1 cellular context compared by ENCODE assay signal in genomic region chr10:11170993-11171416, GRCh38.
A peak's percentile ranks its signal among the peaks of the same experiment; 100 is the strongest.
TF ChIP-seq lines count a peak whose summit lies in the region.

No MANE protein-coding gene starts in this region.

TF ChIP-seq in GM12878, 131 proteins besides CTCF, POLR2A, EP300 and RAD21 (continued from another document):
- TF ChIP-seq TBL1XR1 (IDR thresholded peaks at IDR 0.05; ENCODE audit: low read depth, low read length) = 0 out of 2 replicates have a peak, but pooled peaks have one; percentile 23
- TF ChIP-seq IKZF2 (IDR thresholded peaks at IDR 0.05) = peak in 1 of 2 experiments; percentile 48; a peak in 3 of 4 replicates
- TF ChIP-seq SIN3A (IDR thresholded peaks at IDR 0.05; ENCODE audit: low read depth, low read length) = no peak
- TF ChIP-seq POLR2AphosphoS5 (IDR thresholded peaks at IDR 0.05; ENCODE audit: low read length) = peak; percentile 29; the same call in 1 of the 2 replicates
- no peak for TF ChIP-seq MYC (IDR thresholded peaks at IDR 0.05; ENCODE audit: insufficient read depth, insufficient read length, insufficient replicate concordance, low read length, severe bottlenecking)
- TF ChIP-seq, protein P1, sequence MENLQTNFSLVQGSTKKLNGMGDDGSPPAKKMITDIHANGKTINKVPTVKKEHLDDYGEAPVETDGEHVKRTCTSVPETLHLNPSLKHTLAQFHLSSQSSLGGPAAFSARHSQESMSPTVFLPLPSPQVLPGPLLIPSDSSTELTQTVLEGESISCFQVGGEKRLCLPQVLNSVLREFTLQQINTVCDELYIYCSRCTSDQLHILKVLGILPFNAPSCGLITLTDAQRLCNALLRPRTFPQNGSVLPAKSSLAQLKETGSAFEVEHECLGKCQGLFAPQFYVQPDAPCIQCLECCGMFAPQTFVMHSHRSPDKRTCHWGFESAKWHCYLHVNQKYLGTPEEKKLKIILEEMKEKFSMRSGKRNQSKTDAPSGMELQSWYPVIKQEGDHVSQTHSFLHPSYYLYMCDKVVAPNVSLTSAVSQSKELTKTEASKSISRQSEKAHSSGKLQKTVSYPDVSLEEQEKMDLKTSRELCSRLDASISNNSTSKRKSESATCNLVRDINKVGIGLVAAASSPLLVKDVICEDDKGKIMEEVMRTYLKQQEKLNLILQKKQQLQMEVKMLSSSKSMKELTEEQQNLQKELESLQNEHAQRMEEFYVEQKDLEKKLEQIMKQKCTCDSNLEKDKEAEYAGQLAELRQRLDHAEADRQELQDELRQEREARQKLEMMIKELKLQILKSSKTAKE (IDR thresholded peaks at IDR 0.05; ENCODE audit: low read depth, poor library complexity, severe bottlenecking) = no peak
- TF ChIP-seq REST (IDR thresholded peaks at IDR 0.05; ENCODE audit: low read depth, low read length) = no peak
- TF ChIP-seq EED (IDR thresholded peaks at IDR 0.05; ENCODE audit: low read depth) = peak; percentile 28; the same call in 1 of the 2 replicates
- TF ChIP-seq DPF2 (IDR thresholded peaks at IDR 0.05) = peak; percentile 57
- peak in 1 of 2 experiments; percentile 62; a peak in 1 of 4 replicates for TF ChIP-seq BHLHE40 (IDR thresholded peaks at IDR 0.05; ENCODE audit: borderline replicate concordance in 1 of 2, low read depth in 2 of 2, low read length in 1 of 2)
- TF ChIP-seq ZNF384 (IDR thresholded peaks at IDR 0.05; ENCODE audit: borderline replicate concordance, low read depth, low read length) = no peak
- TF ChIP-seq, protein P2, sequence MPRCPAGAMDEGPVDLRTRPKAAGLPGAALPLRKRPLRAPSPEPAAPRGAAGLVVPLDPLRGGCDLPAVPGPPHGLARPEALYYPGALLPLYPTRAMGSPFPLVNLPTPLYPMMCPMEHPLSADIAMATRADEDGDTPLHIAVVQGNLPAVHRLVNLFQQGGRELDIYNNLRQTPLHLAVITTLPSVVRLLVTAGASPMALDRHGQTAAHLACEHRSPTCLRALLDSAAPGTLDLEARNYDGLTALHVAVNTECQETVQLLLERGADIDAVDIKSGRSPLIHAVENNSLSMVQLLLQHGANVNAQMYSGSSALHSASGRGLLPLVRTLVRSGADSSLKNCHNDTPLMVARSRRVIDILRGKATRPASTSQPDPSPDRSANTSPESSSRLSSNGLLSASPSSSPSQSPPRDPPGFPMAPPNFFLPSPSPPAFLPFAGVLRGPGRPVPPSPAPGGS (IDR thresholded peaks at IDR 0.05; ENCODE audit: borderline replicate concordance, insufficient read depth, low read depth, low read length, poor library complexity, severe bottlenecking) = no peak
- no peak for TF ChIP-seq CHD4 (IDR thresholded peaks at IDR 0.05)
- TF ChIP-seq E2F8 (IDR thresholded peaks at IDR 0.05; ENCODE audit: low read depth, partially characterized antibody) = no peak
- no peak for TF ChIP-seq TARDBP (IDR thresholded peaks at IDR 0.05; ENCODE audit: borderline replicate concordance)
- no peak for TF ChIP-seq RELA (IDR thresholded peaks at IDR 0.05; ENCODE audit: borderline replicate concordance, partially characterized antibody)
- TF ChIP-seq BMI1 (IDR thresholded peaks at IDR 0.05; ENCODE audit: borderline replicate concordance) = no peak
- TF ChIP-seq RCOR1 (conservative IDR thresholded peaks at IDR 0.05; ENCODE audit: low read depth, low read length) = no peak
- no peak for TF ChIP-seq NFIC (IDR thresholded peaks at IDR 0.05; ENCODE audit: low read depth, low read length)
- TF ChIP-seq CHD1 (IDR thresholded peaks at IDR 0.05; ENCODE audit: low read depth, low read length) = peak; percentile 82; the same call in 1 of the 2 replicates
- TF ChIP-seq, protein P3, sequence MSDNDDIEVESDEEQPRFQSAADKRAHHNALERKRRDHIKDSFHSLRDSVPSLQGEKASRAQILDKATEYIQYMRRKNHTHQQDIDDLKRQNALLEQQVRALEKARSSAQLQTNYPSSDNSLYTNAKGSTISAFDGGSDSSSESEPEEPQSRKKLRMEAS (IDR thresholded peaks at IDR 0.05; ENCODE audit: low read depth, low read length) = 0 out of 2 replicates have a peak, but pooled peaks have one; percentile 42
- TF ChIP-seq BCL11A (IDR thresholded peaks at IDR 0.05; ENCODE audit: low read depth, low read length) = 0 out of 2 replicates have a peak, but pooled peaks have one; percentile 3
- TF ChIP-seq NR2F1 (conservative IDR thresholded peaks at IDR 0.05) = no peak
- TF ChIP-seq CBX5 (IDR thresholded peaks at IDR 0.05; ENCODE audit: low read depth) = no peak
- no peak for TF ChIP-seq ZNF207 (IDR thresholded peaks at IDR 0.05; ENCODE audit: borderline replicate concordance)
- TF ChIP-seq, protein P4, sequence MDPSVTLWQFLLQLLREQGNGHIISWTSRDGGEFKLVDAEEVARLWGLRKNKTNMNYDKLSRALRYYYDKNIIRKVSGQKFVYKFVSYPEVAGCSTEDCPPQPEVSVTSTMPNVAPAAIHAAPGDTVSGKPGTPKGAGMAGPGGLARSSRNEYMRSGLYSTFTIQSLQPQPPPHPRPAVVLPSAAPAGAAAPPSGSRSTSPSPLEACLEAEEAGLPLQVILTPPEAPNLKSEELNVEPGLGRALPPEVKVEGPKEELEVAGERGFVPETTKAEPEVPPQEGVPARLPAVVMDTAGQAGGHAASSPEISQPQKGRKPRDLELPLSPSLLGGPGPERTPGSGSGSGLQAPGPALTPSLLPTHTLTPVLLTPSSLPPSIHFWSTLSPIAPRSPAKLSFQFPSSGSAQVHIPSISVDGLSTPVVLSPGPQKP (IDR thresholded peaks at IDR 0.05; ENCODE audit: low read depth, low read length) = peak; percentile 14; the same call in 1 of the 2 replicates
- peak; percentile 68; the same call in 1 of the 2 replicates for TF ChIP-seq IKZF1 (conservative IDR thresholded peaks at IDR 0.05)
- TF ChIP-seq, protein P5, sequence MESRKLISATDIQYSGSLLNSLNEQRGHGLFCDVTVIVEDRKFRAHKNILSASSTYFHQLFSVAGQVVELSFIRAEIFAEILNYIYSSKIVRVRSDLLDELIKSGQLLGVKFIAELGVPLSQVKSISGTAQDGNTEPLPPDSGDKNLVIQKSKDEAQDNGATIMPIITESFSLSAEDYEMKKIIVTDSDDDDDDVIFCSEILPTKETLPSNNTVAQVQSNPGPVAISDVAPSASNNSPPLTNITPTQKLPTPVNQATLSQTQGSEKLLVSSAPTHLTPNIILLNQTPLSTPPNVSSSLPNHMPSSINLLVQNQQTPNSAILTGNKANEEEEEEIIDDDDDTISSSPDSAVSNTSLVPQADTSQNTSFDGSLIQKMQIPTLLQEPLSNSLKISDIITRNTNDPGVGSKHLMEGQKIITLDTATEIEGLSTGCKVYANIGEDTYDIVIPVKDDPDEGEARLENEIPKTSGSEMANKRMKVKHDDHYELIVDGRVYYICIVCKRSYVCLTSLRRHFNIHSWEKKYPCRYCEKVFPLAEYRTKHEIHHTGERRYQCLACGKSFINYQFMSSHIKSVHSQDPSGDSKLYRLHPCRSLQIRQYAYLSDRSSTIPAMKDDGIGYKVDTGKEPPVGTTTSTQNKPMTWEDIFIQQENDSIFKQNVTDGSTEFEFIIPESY (IDR thresholded peaks at IDR 0.05) = no peak
- no peak for TF ChIP-seq POU2F2 (IDR thresholded peaks at IDR 0.05; ENCODE audit: borderline replicate concordance, low read depth, low read length)
- TF ChIP-seq MEF2B (IDR thresholded peaks at IDR 0.05; ENCODE audit: partially characterized antibody, poor library complexity, severe bottlenecking) = no peak
- TF ChIP-seq CHD2 (IDR thresholded peaks at IDR 0.05; ENCODE audit: borderline replicate concordance, low read depth, low read length) = 0 out of 2 replicates have a peak, but pooled peaks have one; percentile 10
- no peak for TF ChIP-seq ZBTB11 (CRISPR knock-in tag; IDR thresholded peaks at IDR 0.05)
- 0 out of 2 replicates have a peak, but pooled peaks have one; percentile 23 for TF ChIP-seq RB1 (IDR thresholded peaks at IDR 0.05; ENCODE audit: borderline replicate concordance)
- TF ChIP-seq, protein P6, sequence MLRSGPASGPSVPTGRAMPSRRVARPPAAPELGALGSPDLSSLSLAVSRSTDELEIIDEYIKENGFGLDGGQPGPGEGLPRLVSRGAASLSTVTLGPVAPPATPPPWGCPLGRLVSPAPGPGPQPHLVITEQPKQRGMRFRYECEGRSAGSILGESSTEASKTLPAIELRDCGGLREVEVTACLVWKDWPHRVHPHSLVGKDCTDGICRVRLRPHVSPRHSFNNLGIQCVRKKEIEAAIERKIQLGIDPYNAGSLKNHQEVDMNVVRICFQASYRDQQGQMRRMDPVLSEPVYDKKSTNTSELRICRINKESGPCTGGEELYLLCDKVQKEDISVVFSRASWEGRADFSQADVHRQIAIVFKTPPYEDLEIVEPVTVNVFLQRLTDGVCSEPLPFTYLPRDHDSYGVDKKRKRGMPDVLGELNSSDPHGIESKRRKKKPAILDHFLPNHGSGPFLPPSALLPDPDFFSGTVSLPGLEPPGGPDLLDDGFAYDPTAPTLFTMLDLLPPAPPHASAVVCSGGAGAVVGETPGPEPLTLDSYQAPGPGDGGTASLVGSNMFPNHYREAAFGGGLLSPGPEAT (IDR thresholded peaks at IDR 0.05; ENCODE audit: low read depth) = peak; percentile 57; the same call in 1 of the 2 replicates
- TF ChIP-seq FOXM1 (IDR thresholded peaks at IDR 0.05; ENCODE audit: low read depth, low read length) = no peak
